8 cellular contexts compared by ENCODE assay signal in genomic region chr10:12348870-12349627, GRCh38. TPM values are rescaled to one million over a fixed set of nuclear protein-coding genes. Genes with fewer than 3 reads are reported as not detected.
DNase-seq lines count a peak whose midpoint lies in the region; ATAC-seq and TF ChIP-seq lines count a peak whose summit lies in the region.

TSS of gene CAMK1D (plus strand) at chr10:12349547.

- ATAC-seq in GM21717 (IDR thresholded peaks at IDR 0.05; ENCODE audit: unreplicated experiment), result peak; percentile 45

- peak; percentile 40 for TF ChIP-seq CTCF in hepatocyte (IDR thresholded peaks at IDR 0.05; ENCODE audit: poor library complexity)
- peak in 1 of 4 experiments; percentile 41 for TF ChIP-seq CTCF in sigmoid colon (IDR thresholded peaks at IDR 0.05)

- peak; percentile 92 for DNase-seq in Karpas-422
- DNase-seq in T-helper 2 cell treated with Interferon-gamma antibody and Interleukin-4, amounts not matched to agents 5 μg/mL and 100 μg/mL, for 36 hours (ENCODE audit: low spot score), result peak; percentile 81
- DNase-seq in anterior cingulate cortex (lab: John Stamatoyannopoulos, UW), result peak in 53 of 58 donors; percentile 26 to 82 (median 66)
- DNase-seq in hepatocyte (ENCODE audit: low spot score), result peak; percentile 80
- DNase-seq in sigmoid colon, result peak; percentile 94
- DNase-seq in COLO829 (ENCODE audit: low spot score), result no peak

- no peaks in the 10 kb centered on the region for H3K27me3 ChIP-seq in Karpas-422 (ENCODE audit: low read length)
- H3K27me3 ChIP-seq in hepatocyte, result peaks cover 23% of the 10 kb centered on the region
- H3K27me3 ChIP-seq in sigmoid colon, result no peaks in the 10 kb centered on the region

- H3K4me3 ChIP-seq in Karpas-422 (ENCODE audit: low read length), result peak within 1 kb of the TSS; percentile 76
- peak within 1 kb of the TSS; percentile 90 for H3K4me3 ChIP-seq in hepatocyte
- H3K4me3 ChIP-seq in sigmoid colon, result peak within 1 kb of the TSS; percentile 85 to 96 (median 90)

- H3K27ac Mint-ChIP-seq in T-helper 2 cell treated with Interferon-gamma antibody and Interleukin-4, amounts not matched to agents 5 μg/mL and 100 μg/mL, for 36 hours, result peak within 1 kb of the TSS; percentile 95

- no peaks in the 10 kb centered on the region for H3K9me3 Mint-ChIP-seq in T-helper 2 cell treated with Interferon-gamma antibody and Interleukin-4, amounts not matched to agents 5 μg/mL and 100 μg/mL, for 36 hours

- TF ChIP-seq EP300 in sigmoid colon (IDR thresholded peaks at IDR 0.05), result no peak

- H3K9me2 ChIP-seq in Karpas-422 (replicated peaks; ENCODE audit: insufficient read depth, low read length) (no peaks in the 10 kb centered on the region), hepatocyte (replicated peaks; ENCODE audit: insufficient read depth) (no peaks in the 10 kb centered on the region)

- H3K9me3 ChIP-seq in ES-I3 (ENCODE audit: control insufficient read depth, insufficient read depth, low read length), result no peaks in the 10 kb centered on the region
- no peaks in the 10 kb centered on the region for H3K9me3 ChIP-seq in Karpas-422 (ENCODE audit: low read length)
- no peaks in the 10 kb centered on the region for H3K9me3 ChIP-seq in hepatocyte (ENCODE audit: low read depth)
- no peaks in the 10 kb centered on the region for H3K9me3 ChIP-seq in sigmoid colon

- H2AFZ ChIP-seq in Karpas-422 (ENCODE audit: low read length), result peak within 1 kb of the TSS; percentile 92
- H2AFZ ChIP-seq in hepatocyte, result peak within 1 kb of the TSS; percentile 84

- peaks cover 20% of the 10 kb centered on the region for H3K4me1 Mint-ChIP-seq in T-helper 2 cell treated with Interferon-gamma antibody and Interleukin-4, amounts not matched to agents 5 μg/mL and 100 μg/mL, for 36 hours (ENCODE audit: low read depth)

- H3K36me3 ChIP-seq in ES-I3 (ENCODE audit: insufficient read depth, low read length) (no peaks in the 10 kb centered on the region), Karpas-422 (ENCODE audit: insufficient read depth, low read length) (no peaks in the 10 kb centered on the region), hepatocyte (replicated peaks; ENCODE audit: insufficient read depth, low read depth) (no peaks in the 10 kb centered on the region), sigmoid colon (no peaks in the 10 kb centered on the region)

- H3K27ac ChIP-seq in Karpas-422 (ENCODE audit: low read length) (no peak within 1 kb of the TSS), hepatocyte (peak within 1 kb of the TSS; percentile 46), sigmoid colon (peak within 1 kb of the TSS; percentile 93 to 97 (median 95))

- WGBS in hepatocyte (ENCODE audit: low lambda C conversion rate, missing lambda C conversion rate), result under 1% methylated on average over 27 of the region's 95 CpGs
- 0 to 1% methylated on average over 95 of the region's 95 CpGs for WGBS in sigmoid colon, 2 donors

- H3K79me2 ChIP-seq in Karpas-422 (ENCODE audit: low read length) (no peaks in the 10 kb centered on the region), hepatocyte (no peaks in the 10 kb centered on the region)

- peak within 1 kb of the TSS; percentile 94 for H3K4me3 Mint-ChIP-seq in T-helper 2 cell treated with Interferon-gamma antibody and Interleukin-4, amounts not matched to agents 5 μg/mL and 100 μg/mL, for 36 hours

- H3K9ac ChIP-seq in ES-I3 (ENCODE audit: low read depth, low read length) (peak within 1 kb of the TSS; percentile 56), Karpas-422 (ENCODE audit: low read length) (peak within 1 kb of the TSS; percentile 70)

- TF ChIP-seq POLR2A in sigmoid colon (IDR thresholded peaks at IDR 0.05), result peak in 1 of 2 donors; percentile 24

- no peaks in the 10 kb centered on the region for H4K20me1 ChIP-seq in Karpas-422 (ENCODE audit: insufficient read depth, low read depth, low read length)
- H4K20me1 ChIP-seq in hepatocyte (ENCODE audit: insufficient read depth, poor library complexity, severe bottlenecking), result no peaks in the 10 kb centered on the region

- no peaks in the 10 kb centered on the region for H3K36me3 Mint-ChIP-seq in T-helper 2 cell treated with Interferon-gamma antibody and Interleukin-4, amounts not matched to agents 5 μg/mL and 100 μg/mL, for 36 hours (ENCODE audit: low read depth)

- H3K4me1 ChIP-seq in ES-I3 (ENCODE audit: insufficient read depth, low read length) (no peaks in the 10 kb centered on the region; the same call in 1 of the 2 replicates), Karpas-422 (ENCODE audit: low read length) (peaks cover 11% of the 10 kb centered on the region), hepatocyte (ENCODE audit: insufficient read depth) (no peaks in the 10 kb centered on the region), sigmoid colon (peaks cover 0 to 22% (median 16%) of the 10 kb centered on the region in 4 donors)

- peak within 1 kb of the TSS; percentile 92 for H3K4me2 ChIP-seq in Karpas-422 (ENCODE audit: low read depth, low read length, poor library complexity, severe bottlenecking)
- peak within 1 kb of the TSS; percentile 100 for H3K4me2 ChIP-seq in hepatocyte

- intact Hi-C loops in sigmoid colon (cut with DNase I), result loop anchor here (2.0 to 5.0 kb wide), 5 partner anchors 84 to 358 kb away; no protein-coding TSS in a partner anchor

- H3K27me3 Mint-ChIP-seq in T-helper 2 cell treated with Interferon-gamma antibody and Interleukin-4, amounts not matched to agents 5 μg/mL and 100 μg/mL, for 36 hours (ENCODE audit: low read depth), result peaks cover 50% of the 10 kb centered on the region

RNA-seq across cellular contexts. Expression of gene CAMK1D, which starts in this region (rescaled TPM):
- 0.11 and 0.63 TPM in 2 replicates for total RNA-seq in Karpas-422 (2014; rRNA removed; shearing (Covaris generic); ENCODE audit: low replicate concordance)
- total RNA-seq in hepatocyte (1.8 and 3.5 TPM in 2 replicates), sigmoid colon (10 to 100 TPM in 1 of 4 donors, 1 to 10 TPM in 3; 7.2 to 10.2 (median 8.7) TPM)
- polyA plus RNA-seq in hepatocyte (3.6 and 6.0 TPM in 2 replicates), sigmoid colon (10 to 100 TPM in 1 of 3 donors, 1 to 10 TPM in 2; 7.2 to 11.5 (median 7.6) TPM)

Comparison
In these comparisons a context has a peak if more than half of its experiments do, and no peak if none do; other contexts are left out.
1. Peak in DNase-seq, H3K4me3 ChIP-seq, H3K9ac ChIP-seq and H3K4me2 ChIP-seq in Karpas-422; RNA of the gene not detected or under 1 TPM.